Comparison of ENCODE assay signal across 13 cellular contexts in genomic region chr1:16183765-16184556, GRCh38. TPM values are rescaled to one million over a fixed set of nuclear protein-coding genes. Genes with fewer than 3 reads are reported as not detected.
A peak's percentile ranks its signal among the peaks of the same experiment; 100 is the strongest.
DNase-seq lines count a peak whose midpoint lies in the region; ATAC-seq and TF ChIP-seq lines count a peak whose summit lies in the region.
"Had no signal": no experiment of that assay in that cellular context is flagged by ENCODE, and none has a peak within 500 bp of the region (broad histone marks: within the 10 kb centered on the region; RNA-seq: fewer than 3 reads in every experiment).

No MANE protein-coding gene starts in this region.

- no peaks in the 10 kb centered on the region for H3K36me3 ChIP-seq in RWPE2 (ENCODE audit: low read depth)
- H3K36me3 ChIP-seq in CD8-positive, alpha-beta T cell (ENCODE audit: insufficient read depth, low read length) = no peaks in the 10 kb centered on the region
- no peaks in the 10 kb centered on the region for H3K36me3 ChIP-seq in hepatocyte (replicated peaks; ENCODE audit: insufficient read depth, low read depth)

- peaks cover 29% of the 10 kb centered on the region for H3K4me1 Mint-ChIP-seq in Calu3 (ENCODE audit: low read depth, unreplicated experiment)
- H3K4me1 Mint-ChIP-seq in CD8-positive, alpha-beta T cell (ENCODE audit: low read depth) = peaks cover 4% of the 10 kb centered on the region
- H3K4me1 Mint-ChIP-seq in mesothelial cell of epicardium = peaks cover 24% of the 10 kb centered on the region

- H3K9me2 ChIP-seq in hepatocyte (replicated peaks; ENCODE audit: insufficient read depth) = no peaks in the 10 kb centered on the region

- POLR2A ChIA-PET in CD8-positive, alpha-beta T cell (lab: Charles Lee) = no interaction called here

- WGBS in hepatocyte (ENCODE audit: low lambda C conversion rate, missing lambda C conversion rate) = 88% methylated on average over 19 of the region's 19 CpGs

- H3K9me3 Mint-ChIP-seq in Calu3 (ENCODE audit: low read depth, unreplicated experiment) (no peaks in the 10 kb centered on the region), mesothelial cell of epicardium (no peaks in the 10 kb centered on the region)
- no peaks in the 10 kb centered on the region for H3K9me3 Mint-ChIP-seq in CD8-positive, alpha-beta T cell

- BruUV-seq in Calu3 (replicated peaks; lab: Mats Ljungman, UMichigan) = no TSS peak

- H3K9me3 ChIP-seq in RWPE2 (ENCODE audit: severe bottlenecking) (no peaks in the 10 kb centered on the region), hepatocyte (ENCODE audit: low read depth) (no peaks in the 10 kb centered on the region)
- no peaks in the 10 kb centered on the region for H3K9me3 ChIP-seq in CD8-positive, alpha-beta T cell (ENCODE audit: low read length)

- no peak overlapping the region for H2AFZ ChIP-seq in hepatocyte

- no peak overlapping the region for H3K4me3 Mint-ChIP-seq in Calu3 (ENCODE audit: low read depth, unreplicated experiment)
- no peak overlapping the region for H3K4me3 Mint-ChIP-seq in CD8-positive, alpha-beta T cell
- H3K4me3 Mint-ChIP-seq in mesothelial cell of epicardium = no peak overlapping the region
- H3K4me3 Mint-ChIP-seq: activated CD4-positive, alpha-beta T cell treated with anti-CD3 and anti-CD28 coated beads for 36 hours had no signal

- no peaks in the 10 kb centered on the region for H4K20me1 ChIP-seq in hepatocyte (ENCODE audit: insufficient read depth, poor library complexity, severe bottlenecking)

- CTCF ChIA-PET in Calu3 (lab: Charles Lee) = no interaction called here
- CTCF ChIA-PET in CD8-positive, alpha-beta T cell (lab: Charles Lee) = interaction anchor here (1.2 to 17.3 kb wide), 2 partner anchors 16 to 105 kb away, joined by 5 to 473 read pairs; partner anchors contain the start of gene FAM131C

- no peaks in the 10 kb centered on the region for H3K27me3 Mint-ChIP-seq in Calu3 (ENCODE audit: unreplicated experiment)
- peaks cover 2% of the 10 kb centered on the region for H3K27me3 Mint-ChIP-seq in CD8-positive, alpha-beta T cell (ENCODE audit: low read depth)
- H3K27me3 Mint-ChIP-seq in mesothelial cell of epicardium (ENCODE audit: low read depth) = no peaks in the 10 kb centered on the region

- no peak for ATAC-seq in RWPE2 (ENCODE audit: low read depth)
- no peak for ATAC-seq in CD8-positive, alpha-beta T cell
- ATAC-seq: activated CD4-positive, alpha-beta T cell treated with anti-CD3 and anti-CD28 coated beads for 36 hours had no signal

- H3K79me2 ChIP-seq in hepatocyte = no peaks in the 10 kb centered on the region

- no peak overlapping the region for H3K4me3 ChIP-seq in RWPE2 (ENCODE audit: severe bottlenecking)
- no peak overlapping the region for H3K4me3 ChIP-seq in skin epidermis
- H3K4me3 ChIP-seq in CD8-positive, alpha-beta T cell (ENCODE audit: low read depth, low read length) = no peak overlapping the region
- H3K4me3 ChIP-seq in hepatocyte = no peak overlapping the region

- intact Hi-C loops in Calu3 (cut with micrococcal nuclease; ENCODE audit: unreplicated experiment) = loop anchor here (2.0 kb wide), 1 partner anchor 39 kb away; no protein-coding TSS in a partner anchor
- intact Hi-C loops in CD8-positive, alpha-beta T cell (cut with DNase I, micrococcal nuclease) = loop anchor here in 1 of 2 experiments (5.0 kb wide), 1 partner anchor 37 kb away; no protein-coding TSS in a partner anchor

- H3K27ac ChIP-seq in RWPE2 (ENCODE audit: poor library complexity, severe bottlenecking) (peak overlapping the region; percentile 98), skin epidermis (peak overlapping the region in 18 of 21 experiments; percentile 6 to 85 (median 64)), hepatocyte (no peak overlapping the region)
- H3K27ac ChIP-seq in CD8-positive, alpha-beta T cell (ENCODE audit: low read depth, low read length) = no peak overlapping the region

- H3K27ac Mint-ChIP-seq in Calu3 (ENCODE audit: unreplicated experiment) (peak overlapping the region; percentile 33), mesothelial cell of epicardium (no peak overlapping the region)
- H3K27ac Mint-ChIP-seq in CD8-positive, alpha-beta T cell = no peak overlapping the region
- H3K27ac Mint-ChIP-seq: activated CD4-positive, alpha-beta T cell treated with anti-CD3 and anti-CD28 coated beads for 36 hours had no signal

- H3K4me2 ChIP-seq in hepatocyte = no peak overlapping the region

- DNase-seq in Calu3 (no peak), RWPE2 (ENCODE audit: low spot score) (no peak), islet precursor cell (peak; percentile 49), mesothelial cell of epicardium (ENCODE audit: low spot score in 2 of 2, unreplicated experiment in 2 of 2) (no peak), SKM-1 treated with dmso at 0.1 percent for 144 hours (lab: John Stamatoyannopoulos, UW; ENCODE audit: unreplicated experiment) (no peak), hepatocyte (ENCODE audit: low spot score) (no peak)
- DNase-seq in CD8-positive, alpha-beta T cell = no peak
- DNase-seq: activated CD4-positive, alpha-beta T cell treated with anti-CD3 and anti-CD28 coated beads for 36 hours; activated gamma-delta T cell; amniotic stem cell; GDM1; NCI-H146 had no signal

- H3K27me3 ChIP-seq in RWPE2 (ENCODE audit: insufficient read depth, poor library complexity, severe bottlenecking) = no peaks in the 10 kb centered on the region
- H3K27me3 ChIP-seq in CD8-positive, alpha-beta T cell (ENCODE audit: insufficient read depth, low read length) = no peaks in the 10 kb centered on the region
- H3K27me3 ChIP-seq in hepatocyte = no peaks in the 10 kb centered on the region

- H3K36me3 Mint-ChIP-seq in Calu3 (ENCODE audit: insufficient read depth, unreplicated experiment) (peaks cover 10% of the 10 kb centered on the region), mesothelial cell of epicardium (no peaks in the 10 kb centered on the region)
- H3K36me3 Mint-ChIP-seq in CD8-positive, alpha-beta T cell = no peaks in the 10 kb centered on the region

- H3K4me1 ChIP-seq in RWPE2 (ENCODE audit: insufficient read depth, poor library complexity, severe bottlenecking) = peaks cover 59% of the 10 kb centered on the region
- H3K4me1 ChIP-seq in CD8-positive, alpha-beta T cell (ENCODE audit: insufficient read depth, low read length) = peaks cover 5% of the 10 kb centered on the region
- peaks cover 26% of the 10 kb centered on the region for H3K4me1 ChIP-seq in hepatocyte (ENCODE audit: insufficient read depth)

- no peak for TF ChIP-seq CTCF in Calu3 (IDR thresholded peaks at IDR 0.05; ENCODE audit: unreplicated experiment)
- no peak for TF ChIP-seq CTCF in RWPE2 (IDR thresholded peaks at IDR 0.05; ENCODE audit: poor library complexity, severe bottlenecking)
- no peak for TF ChIP-seq CTCF in CD8-positive, alpha-beta T cell (IDR thresholded peaks at IDR 0.05)
- no peak for TF ChIP-seq CTCF in mesothelial cell of epicardium (IDR thresholded peaks at IDR 0.05; ENCODE audit: unreplicated experiment)
- no peak for TF ChIP-seq CTCF in hepatocyte (IDR thresholded peaks at IDR 0.05; ENCODE audit: poor library complexity)

RNA-seq across cellular contexts. Expression of gene EPHA2, which starts 28.1 kb away (rescaled TPM):
- total RNA-seq in Calu3 (2022) (130 and 161 TPM in 2 replicates), mesothelial cell of epicardium (71.8 to 76.3 TPM (median 75.0 TPM) in 3 replicates), hepatocyte (26.7 and 27.3 TPM in 2 replicates)
- total RNA-seq in CD8-positive, alpha-beta T cell = not detected
- 20.0 and 20.4 TPM in 2 replicates for polyA plus RNA-seq in hepatocyte

RNA-seq across cellular contexts. Expression of gene ARHGEF19, which starts 28.5 kb away (rescaled TPM):
- total RNA-seq in Calu3 (2022) (16.6 and 17.2 TPM in 2 replicates), mesothelial cell of epicardium (85.3 to 88.3 TPM (median 86.6 TPM) in 3 replicates), hepatocyte (15.9 and 21.0 TPM in 2 replicates)
- total RNA-seq in CD8-positive, alpha-beta T cell = 1 to 10 TPM; 4.3 to 5.6 TPM
- polyA plus RNA-seq in hepatocyte = 24.7 and 24.8 TPM in 2 replicates

RNA-seq across cellular contexts. Expression of gene CPLANE2, which starts 53.0 kb away (rescaled TPM):
- total RNA-seq in Calu3 (2022) = 4.2 and 7.4 TPM in 2 replicates
- total RNA-seq in CD8-positive, alpha-beta T cell = 1 to 10 TPM; 5.2 to 5.6 TPM
- total RNA-seq in mesothelial cell of epicardium = 7.7 to 10.7 TPM (median 9.1 TPM) in 3 replicates
- total RNA-seq in hepatocyte = 5.4 and 6.6 TPM in 2 replicates
- 2.9 and 6.6 TPM in 2 replicates for polyA plus RNA-seq in hepatocyte

Comparison
In these comparisons a context has a peak if more than half of its experiments do, and no peak if none do; other contexts are left out.
1. H3K27ac ChIP-seq: peak in RWPE2 (single experiment) and skin epidermis (18 of 21); none in CD8-positive, alpha-beta T cell (single experiment) and hepatocyte (single experiment).
2. RNA of gene EPHA2, which starts 28.1 kb away (total RNA-seq): 130 to 161 TPM in Calu3, 71.8 to 76.3 TPM in mesothelial cell of epicardium and 26.7 to 27.3 TPM in hepatocyte; not detected in CD8-positive, alpha-beta T cell; every median in the first group is over 10 times any median in the second.